Comparison of ENCODE assay signal across 8 cellular contexts in the genomic region with DNA sequence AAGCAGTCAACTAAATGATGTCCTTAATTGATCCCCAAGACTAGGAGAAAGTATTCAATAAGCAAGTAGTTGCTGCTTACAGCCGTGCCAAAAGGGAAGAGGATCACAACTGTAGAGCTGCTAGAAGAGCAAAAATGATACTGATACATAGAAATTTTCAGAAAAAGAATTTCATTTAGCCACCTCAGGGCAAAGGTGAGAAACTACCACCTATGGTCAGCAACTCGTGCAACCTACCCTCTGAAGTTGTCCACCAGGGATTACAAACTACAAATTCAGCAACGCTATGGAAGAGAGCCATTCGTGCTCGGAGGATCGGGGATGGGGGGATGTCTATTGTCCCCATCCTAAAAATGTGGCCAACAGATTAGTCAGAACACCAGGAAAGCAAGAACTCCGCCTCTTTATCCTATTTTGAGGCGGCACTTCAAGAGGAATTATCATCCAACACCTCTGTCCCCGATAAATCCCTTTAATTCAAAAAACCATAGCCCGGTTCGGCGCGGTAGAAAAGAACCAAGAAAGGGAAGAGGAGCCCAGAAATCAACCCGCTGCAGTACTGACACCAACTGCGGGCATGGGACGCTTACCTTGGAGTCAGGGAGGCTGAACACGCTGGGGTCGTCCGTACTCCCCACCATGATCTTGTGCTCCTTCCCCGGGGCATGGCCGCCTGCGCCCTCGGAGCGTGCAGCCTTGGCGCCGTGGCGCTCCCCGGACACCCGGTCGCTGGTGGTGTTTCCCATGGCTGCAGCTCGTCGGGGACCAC. TPM values are rescaled to one million over a fixed set of nuclear protein-coding genes. Genes with fewer than 3 reads are reported as not detected.
DNase-seq lines count a peak whose midpoint lies in the region; ATAC-seq, FAIRE-seq and TF ChIP-seq lines count a peak whose summit lies in the region.

No MANE protein-coding gene starts in this region.

- H3K27ac Mint-ChIP-seq in activated naive CD4-positive, alpha-beta T cell treated with anti-CD3 and anti-CD28 coated beads for 36 hours: peak overlapping the region; percentile 60

- H3K4me3 ChIP-seq in mammary epithelial cell (replicated peaks in 1 of 3; ENCODE audit: insufficient read depth in 1 of 3, low read depth in 2 of 3, low read length in 3 of 3) (peak overlapping the region; percentile 88 to 97 (median 92)), lower leg skin (ENCODE audit: low read depth, poor library complexity, severe bottlenecking) (peak overlapping the region; percentile 91), thymus (ENCODE audit: low read length) (peak overlapping the region; percentile 90)

- peaks cover 61% of the 10 kb centered on the region for H3K79me2 ChIP-seq in mammary epithelial cell (ENCODE audit: insufficient read depth, low read length)

- peaks cover 3% of the 10 kb centered on the region for H3K9me3 Mint-ChIP-seq in activated naive CD4-positive, alpha-beta T cell treated with anti-CD3 and anti-CD28 coated beads for 36 hours

- H3K9me3 ChIP-seq in mammary epithelial cell (replicated peaks; ENCODE audit: insufficient read depth, low read length) (no peaks in the 10 kb centered on the region), thymus (ENCODE audit: control insufficient read depth) (no peaks in the 10 kb centered on the region)

- intact Hi-C loops in activated naive CD4-positive, alpha-beta T cell treated with anti-CD3 and anti-CD28 coated beads for 36 hours (cut with micrococcal nuclease): loop anchor here (1.0 kb wide), 4 partner anchors 54 to 370 kb away; a partner anchor contains a TSS
- intact Hi-C loops in mammary epithelial cell (cut with micrococcal nuclease) (loop anchor here (1.0 to 5.0 kb wide), 3 partner anchors 56 to 87 kb away; a partner anchor contains a TSS), lower leg skin (cut with DNase I; ENCODE audit: low total_unique reads) (loop anchor here (5.0 kb wide), 1 partner anchor 71 kb away; a partner anchor contains a TSS)

- DNase-seq in activated naive CD4-positive, alpha-beta T cell treated with anti-CD3 and anti-CD28 coated beads for 36 hours: peak; percentile 5
- DNase-seq in activated naive CD4-positive, alpha-beta T cell treated with Interleukin-2 at 50 U/mL for 16 hours: no peak
- peak; percentile 79 to 83 for DNase-seq in NCI-H526 (lab: John Stamatoyannopoulos, UW)
- no peak for DNase-seq in mammary epithelial cell
- no peak for DNase-seq in lower leg skin (ENCODE audit: low spot score in 2 of 2)
- no peak for DNase-seq in RCC 7860 (ENCODE audit: low spot score)

- TF ChIP-seq POLR2A in lower leg skin (IDR thresholded peaks at IDR 0.05): no peak

- H3K4me1 ChIP-seq in mammary epithelial cell (ENCODE audit: insufficient read depth, low read length): peaks cover 27% of the 10 kb centered on the region
- H3K4me1 ChIP-seq in thymus (ENCODE audit: control insufficient read depth, insufficient read depth, low read length): peaks cover 6% of the 10 kb centered on the region

- WGBS in mammary epithelial cell (ENCODE audit: low coverage, missing lambda C conversion rate): 1% methylated on average over 18 of the region's 32 CpGs
- WGBS in lower leg skin, 2 donors: 0 to 1% methylated on average over 29 to 31 of the region's 32 CpGs
- under 1% methylated on average over 32 of the region's 32 CpGs for WGBS in thymus

- in situ Hi-C loops in mammary epithelial cell (cut with MboI; ENCODE audit: low sequenced_read_pairs in 2 of 2): loop anchor here (5.0 kb wide), 1 partner anchor 71 kb away; a partner anchor contains a TSS

- H2AFZ ChIP-seq in mammary epithelial cell (ENCODE audit: low read depth, low read length): peak overlapping the region; percentile 97

- H3K4me3 Mint-ChIP-seq in activated naive CD4-positive, alpha-beta T cell treated with anti-CD3 and anti-CD28 coated beads for 36 hours: peak overlapping the region; percentile 98

- H3K4me2 ChIP-seq in mammary epithelial cell (ENCODE audit: insufficient read depth, low read depth, low read length): peak overlapping the region; percentile 95

- no peaks in the 10 kb centered on the region for H4K20me1 ChIP-seq in mammary epithelial cell (ENCODE audit: insufficient read depth, low read length)

- H3K36me3 Mint-ChIP-seq in activated naive CD4-positive, alpha-beta T cell treated with anti-CD3 and anti-CD28 coated beads for 36 hours (ENCODE audit: low read depth): peaks cover 8% of the 10 kb centered on the region

- BruUV-seq in mammary epithelial cell (replicated peaks; lab: Mats Ljungman, UMichigan): TSS peak; percentile 21

- H3K9ac ChIP-seq in mammary epithelial cell (ENCODE audit: insufficient read depth, low read length): peak overlapping the region; percentile 88

- TF ChIP-seq CTCF in mammary epithelial cell (conservative IDR thresholded peaks at IDR 0.05 in 1 of 2, IDR thresholded peaks at IDR 0.05 in 1 of 2; ENCODE audit: extremely low read depth in 1 of 2, insufficient read depth in 1 of 2, low read depth in 1 of 2, low read length in 2 of 2) (no peak), lower leg skin (IDR thresholded peaks at IDR 0.05) (no peak)

- H3K27me3 Mint-ChIP-seq in activated naive CD4-positive, alpha-beta T cell treated with anti-CD3 and anti-CD28 coated beads for 36 hours (ENCODE audit: low read depth): no peaks in the 10 kb centered on the region

- H3K36me3 ChIP-seq in mammary epithelial cell (ENCODE audit: insufficient read depth, low read length) (peaks cover 4% of the 10 kb centered on the region), thymus (ENCODE audit: control insufficient read depth, insufficient read depth) (no peaks in the 10 kb centered on the region)

- CTCF ChIA-PET in activated naive CD4-positive, alpha-beta T cell treated with anti-CD3 and anti-CD28 coated beads for 36 hours (lab: Charles Lee): interaction anchor here (3.8 kb wide), 1 partner anchor 71 kb away, joined by 39 read pairs; a partner anchor contains a TSS
- CTCF ChIA-PET in mammary epithelial cell (lab: Charles Lee; ENCODE audit: low non-redundant PET): no interaction called here

- FAIRE-seq in RCC 7860 (lab: Jason Lieb, UNC): no peak

- H3K27ac ChIP-seq in mammary epithelial cell (ENCODE audit: insufficient read depth, low read depth, low read length) (peak overlapping the region; percentile 74), thymus (ENCODE audit: low read depth) (peak overlapping the region; percentile 94)

- ATAC-seq in GM19023 (IDR thresholded peaks at IDR 0.05; ENCODE audit: unreplicated experiment): no peak

- H3K27me3 ChIP-seq in mammary epithelial cell (ENCODE audit: insufficient read depth, low read length) (no peaks in the 10 kb centered on the region), thymus (ENCODE audit: control insufficient read depth, insufficient read depth) (no peaks in the 10 kb centered on the region)

- peaks cover 32% of the 10 kb centered on the region for H3K4me1 Mint-ChIP-seq in activated naive CD4-positive, alpha-beta T cell treated with anti-CD3 and anti-CD28 coated beads for 36 hours (ENCODE audit: low read depth)

- dilution Hi-C loops in mammary epithelial cell (cut with HindIII; ENCODE audit: low sequenced_read_pairs): no loop called here

RNA-seq across cellular contexts. Expression of a gene that starts 0.7 kb away (rescaled TPM):
- total RNA-seq in activated naive CD4-positive, alpha-beta T cell treated with anti-CD3 and anti-CD28 coated beads for 36 hours: 1 to 10 TPM; 3.4 to 4.4 TPM
- total RNA-seq in mammary epithelial cell (10 to 100 TPM; 24.6 to 30.8 TPM), lower leg skin (10 to 100 TPM; 21.4 to 29.8 (median 25.9) TPM)
- polyA plus RNA-seq in mammary epithelial cell (17.3 TPM), thymus (10.1 TPM)
- 2.4 TPM for polyA minus RNA-seq in mammary epithelial cell

RNA-seq across cellular contexts. Expression of a gene that starts 53.6 kb away (rescaled TPM):
- under 1 TPM in 1 of 2 experiments, not detected in 1; 0.14 TPM for total RNA-seq in activated naive CD4-positive, alpha-beta T cell treated with anti-CD3 and anti-CD28 coated beads for 36 hours
- total RNA-seq in mammary epithelial cell (1 to 10 TPM in 1 of 2 donors, under 1 TPM in 1; 0.94 to 1.3 TPM), lower leg skin (10 to 100 TPM; 17.2 to 41.9 (median 27.4) TPM)
- polyA plus RNA-seq in mammary epithelial cell (0.58 TPM), thymus (4.7 TPM)
- not detected for polyA minus RNA-seq in mammary epithelial cell

Comparison
In these comparisons a context has a peak if more than half of its experiments do, and no peak if none do; other contexts are left out.
1. DNase-seq: peak in activated naive CD4-positive, alpha-beta T cell treated with anti-CD3 and anti-CD28 coated beads for 36 hours (single experiment) and NCI-H526 (2 of 2); none in activated naive CD4-positive, alpha-beta T cell treated with Interleukin-2 at 50 U/mL for 16 hours (single experiment), mammary epithelial cell (single experiment), lower leg skin (0 of 2) and RCC 7860 (single experiment).
2. RNA of a gene that starts 0.7 kb away (total RNA-seq): 24.6 to 30.8 TPM in mammary epithelial cell and 21.4 to 29.8 TPM in lower leg skin; 3.4 to 4.4 TPM in activated naive CD4-positive, alpha-beta T cell treated with anti-CD3 and anti-CD28 coated beads for 36 hours; every median in the first group is over 4 times any median in the second.
3. RNA of a gene that starts 53.6 kb away (total RNA-seq): 17.2 to 41.9 TPM in lower leg skin; 0.94 to 1.3 TPM in mammary epithelial cell and 0.14 TPM in activated naive CD4-positive, alpha-beta T cell treated with anti-CD3 and anti-CD28 coated beads for 36 hours; every median in the first group is over 4 times any median in the second.
4. Peak in every context shown above with its lines, with median percentiles within 50 percentile points of each other: H3K4me3 ChIP-seq.